In genomic region chr1:6666696-6667095, GRCh38 we compare ENCODE assay signal across 17 cellular contexts. TPM values are rescaled to one million over a fixed set of nuclear protein-coding genes. Genes with fewer than 3 reads are reported as not detected.
DNase-seq lines count a peak whose midpoint lies in the region; ATAC-seq and TF ChIP-seq lines count a peak whose summit lies in the region.
"Had no signal": no experiment of that assay in that cellular context is flagged by ENCODE, and none has a peak within 500 bp of the region (broad histone marks: within the 10 kb centered on the region; RNA-seq: fewer than 3 reads in every experiment).

No MANE protein-coding gene starts in this region.

- peak overlapping the region in 11 of 12 donors; percentile 55 to 84 (median 68) for H3K27ac ChIP-seq in heart left ventricle
- H3K27ac ChIP-seq in right atrium auricular region = peak overlapping the region; percentile 66 to 74
- H3K27ac ChIP-seq: BLaER1, HL-60 had no signal

- H3K36me3 Mint-ChIP-seq in activated T-cell treated with anti-CD3 and anti-CD28 coated beads, Interleukin-2, amount 50 U/mL, for 72 hours (ENCODE audit: insufficient read depth in 2 of 2) = peaks cover 2 to 9% of the 10 kb centered on the region in 2 donors

- H3K27me3 ChIP-seq in heart left ventricle (no peaks in the 10 kb centered on the region), right atrium auricular region (no peaks in the 10 kb centered on the region)
- H3K27me3 ChIP-seq: BLaER1 had no signal

- no peak for TF ChIP-seq CTCF in heart left ventricle (IDR thresholded peaks at IDR 0.05)
- TF ChIP-seq CTCF in right atrium auricular region (IDR thresholded peaks at IDR 0.05) = no peak

- DNase-seq in Right ventricle myocardium inferior (ENCODE audit: missing footprints) = no peak
- DNase-seq in cardiac septum (ENCODE audit: low spot score) = no peak
- no peak for DNase-seq in heart left ventricle
- DNase-seq in right atrium auricular region (ENCODE audit: low spot score) = no peak
- no peak for DNase-seq in activated T-cell treated with anti-CD3 and anti-CD28 coated beads, Interleukin-2, amount 50 U/mL, for 72 hours
- no peak for DNase-seq in stimulated activated CD8-positive, alpha-beta memory T cell treated with anti-CD3 and anti-CD28 coated beads, Interleukin-4, amount 100 ng/mL, for 48 hours
- DNase-seq in NCI-H2227 treated with DMSO at 0.1 percent for 48 hours (lab: John Stamatoyannopoulos, UW) = no peak
- DNase-seq: 8988T; AML-193; CD8-positive, alpha-beta memory T cell; DMS53; GF-D8; HCEC 1CT; HFFc6 had no signal

- no peak overlapping the region for H3K27ac Mint-ChIP-seq in activated T-cell treated with anti-CD3 and anti-CD28 coated beads, Interleukin-2, amount 50 U/mL, for 72 hours
- H3K27ac Mint-ChIP-seq: HFFc6 had no signal

- TF ChIP-seq POLR2A in heart left ventricle (IDR thresholded peaks at IDR 0.05) = no peak

- intact Hi-C loops in Right ventricle myocardium inferior (cut with DNase I) = no loop called here
- intact Hi-C loops in cardiac septum (cut with DNase I) = no loop called here
- intact Hi-C loops in heart left ventricle (cut with DNase I) = no loop called here

- ATAC-seq in Right ventricle myocardium inferior (peak; percentile 32), heart left ventricle (peak; percentile 28 to 63 (median 39)), GM18519 (IDR thresholded peaks at IDR 0.05; ENCODE audit: low FRiP score, unreplicated experiment) (no peak)
- no peak for ATAC-seq in activated T-cell treated with anti-CD3 and anti-CD28 coated beads, Interleukin-2, amount 50 U/mL, for 72 hours (replicated peaks in 1 of 2)

- no peaks in the 10 kb centered on the region for H3K9me3 Mint-ChIP-seq in activated T-cell treated with anti-CD3 and anti-CD28 coated beads, Interleukin-2, amount 50 U/mL, for 72 hours
- H3K9me3 Mint-ChIP-seq: CD8-positive, alpha-beta memory T cell; HFFc6 had no signal

- H3K4me1 ChIP-seq in heart left ventricle (peaks cover 0 to 22% (median 6%) of the 10 kb centered on the region in 12 donors), right atrium auricular region (peaks cover 0 to 16% of the 10 kb centered on the region in 2 donors)
- H3K4me1 ChIP-seq: BLaER1 had no signal

- H3K36me3 ChIP-seq in heart left ventricle (peaks cover 0 to 44% (median 29%) of the 10 kb centered on the region in 9 donors), right atrium auricular region (peaks cover 11% of the 10 kb centered on the region)

- no peak overlapping the region for H3K4me3 Mint-ChIP-seq in activated T-cell treated with anti-CD3 and anti-CD28 coated beads, Interleukin-2, amount 50 U/mL, for 72 hours
- H3K4me3 Mint-ChIP-seq: CD8-positive, alpha-beta memory T cell; HFFc6 had no signal

- H3K4me1 Mint-ChIP-seq in activated T-cell treated with anti-CD3 and anti-CD28 coated beads, Interleukin-2, amount 50 U/mL, for 72 hours (ENCODE audit: low read depth) = no peaks in the 10 kb centered on the region

- no peaks in the 10 kb centered on the region for H3K27me3 Mint-ChIP-seq in activated T-cell treated with anti-CD3 and anti-CD28 coated beads, Interleukin-2, amount 50 U/mL, for 72 hours (ENCODE audit: low read depth)
- H3K27me3 Mint-ChIP-seq: CD8-positive, alpha-beta memory T cell had no signal

- no peak overlapping the region for H3K4me3 ChIP-seq in heart left ventricle
- no peak overlapping the region for H3K4me3 ChIP-seq in right atrium auricular region
- H3K4me3 ChIP-seq: BLaER1 had no signal

- H3K9me3 ChIP-seq in heart left ventricle (no peaks in the 10 kb centered on the region), right atrium auricular region (no peaks in the 10 kb centered on the region)

- 54 to 65% (median 58%) methylated on average over 5 of the region's 5 CpGs for WGBS in heart left ventricle, 4 donors

RNA-seq across cellular contexts. Expression of gene DNAJC11, which starts 34.9 kb away (rescaled TPM):
- total RNA-seq in Right ventricle myocardium inferior = 74.1 TPM
- total RNA-seq in cardiac septum = 49.4 TPM
- 10 to 100 TPM; 42.4 to 67.4 (median 61.2) TPM for total RNA-seq in heart left ventricle
- polyA plus RNA-seq in heart left ventricle = 10 to 100 TPM; 45.1 to 47.8 TPM
- total RNA-seq in right atrium auricular region = 10 to 100 TPM; 25.3 to 48.0 TPM
- 10 to 100 TPM; 39.7 to 56.0 TPM for total RNA-seq in activated T-cell treated with anti-CD3 and anti-CD28 coated beads, Interleukin-2, amount 50 U/mL, for 72 hours

RNA-seq across cellular contexts. Expression of gene THAP3, which starts 42.0 kb away (rescaled TPM):
- total RNA-seq in Right ventricle myocardium inferior (12.5 TPM), cardiac septum (8.8 TPM), heart left ventricle (10 to 100 TPM in 7 of 9 donors, 1 to 10 TPM in 2; 7.5 to 20.7 (median 12.1) TPM), right atrium auricular region (10 to 100 TPM; 14.6 to 21.4 TPM)
- 10 to 100 TPM; 21.7 to 22.1 TPM for polyA plus RNA-seq in heart left ventricle
- 10 to 100 TPM; 27.0 to 30.5 TPM for total RNA-seq in activated T-cell treated with anti-CD3 and anti-CD28 coated beads, Interleukin-2, amount 50 U/mL, for 72 hours

RNA-seq across cellular contexts. Expression of gene PHF13, which starts 53.2 kb away (rescaled TPM):
- total RNA-seq in Right ventricle myocardium inferior (8.0 TPM), cardiac septum (9.3 TPM), heart left ventricle (10 to 100 TPM in 2 of 9 donors, 1 to 10 TPM in 7; 3.5 to 11.2 (median 7.9) TPM), right atrium auricular region (1 to 10 TPM; 5.0 to 8.1 TPM)
- polyA plus RNA-seq in heart left ventricle = 1 to 10 TPM; 2.9 to 7.3 TPM
- 10 to 100 TPM; 16.5 to 19.3 TPM for total RNA-seq in activated T-cell treated with anti-CD3 and anti-CD28 coated beads, Interleukin-2, amount 50 U/mL, for 72 hours

Comparison
In these comparisons a context has a peak if more than half of its experiments do, and no peak if none do; other contexts are left out.
1. ATAC-seq: peak in Right ventricle myocardium inferior (single experiment) and heart left ventricle (4 of 4); none in activated T-cell treated with anti-CD3 and anti-CD28 coated beads, Interleukin-2, amount 50 U/mL, for 72 hours (0 of 2) and GM18519 (single experiment).